In the genomic region with DNA sequence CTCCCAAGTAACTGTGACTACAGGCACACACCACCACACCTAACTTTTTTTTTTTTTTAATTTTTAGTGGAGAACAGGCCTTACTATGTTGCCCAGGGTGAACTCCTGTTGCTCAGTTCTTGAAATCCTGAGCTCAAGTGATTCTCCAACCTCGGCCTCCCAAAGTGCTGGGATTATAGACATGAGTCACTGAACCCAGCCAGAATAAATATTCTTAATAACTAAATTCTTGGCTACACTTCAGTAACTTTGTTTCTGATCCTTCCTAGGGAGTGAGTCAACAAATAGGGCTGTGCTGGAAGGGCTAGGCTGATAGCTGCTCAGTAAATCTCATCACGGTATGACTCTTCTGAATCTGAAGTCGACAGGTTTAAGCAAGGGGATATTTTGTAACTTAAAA, we compare ENCODE assay signal across 12 cellular contexts. TPM values are rescaled to one million over a fixed set of nuclear protein-coding genes. Genes with fewer than 3 reads are reported as not detected.
DNase-seq lines count a peak whose midpoint lies in the region; ATAC-seq and TF ChIP-seq lines count a peak whose summit lies in the region.
"Had no signal": no experiment of that assay in that cellular context is flagged by ENCODE, and none has a peak within 500 bp of the region (broad histone marks: within the 10 kb centered on the region; RNA-seq: fewer than 3 reads in every experiment).

No MANE protein-coding gene starts in this region.

- no peaks in the 10 kb centered on the region for H3K9me3 Mint-ChIP-seq in activated CD4-positive, alpha-beta T cell treated with anti-CD3 and anti-CD28 coated beads, Interleukin-2, amount 10 ng/mL, durations not matched to agents 7 days and 5 days
- H3K9me3 Mint-ChIP-seq: activated CD4-positive, alpha-beta T cell treated with anti-CD3 and anti-CD28 coated beads, Interleukin-2, amount 10 ng/mL, durations not matched to agents 24 days and 14 days had no signal

- H3K36me3 ChIP-seq in RWPE2 (ENCODE audit: low read depth) (no peaks in the 10 kb centered on the region), fibroblast of lung (ENCODE audit: control insufficient read depth, insufficient read depth, low read length) (no peaks in the 10 kb centered on the region)
- H3K36me3 ChIP-seq: heart left ventricle had no signal

- POLR2A ChIA-PET in activated CD4-positive, alpha-beta T cell treated with anti-CD3 and anti-CD28 coated beads, Interleukin-2, amount 10 ng/mL, durations not matched to agents 7 days and 5 days (lab: Charles Lee), result interaction anchor here (0.5 kb wide), 1 partner anchor 15 kb away, joined by 4 read pairs; no protein-coding TSS in a partner anchor

- no peak overlapping the region for H3K4me2 ChIP-seq in fibroblast of lung (ENCODE audit: extremely low read depth, insufficient read depth, low read length)

- H3K4me3 ChIP-seq in RWPE2 (ENCODE audit: severe bottlenecking), result no peak overlapping the region
- no peak overlapping the region for H3K4me3 ChIP-seq in fibroblast of lung (replicated peaks in 1 of 4; ENCODE audit: control extremely low read depth in 1 of 4, insufficient read depth in 1 of 4, low read depth in 3 of 4, low read length in 4 of 4)
- H3K4me3 ChIP-seq in retinal pigment epithelial cell (ENCODE audit: low read length), result no peak overlapping the region
- H3K4me3 ChIP-seq: heart left ventricle had no signal

- CTCF ChIA-PET in activated CD4-positive, alpha-beta T cell treated with anti-CD3 and anti-CD28 coated beads, Interleukin-2, amount 10 ng/mL, durations not matched to agents 7 days and 5 days (lab: Charles Lee), result no interaction called here

- H3K27ac Mint-ChIP-seq in activated CD4-positive, alpha-beta T cell treated with anti-CD3 and anti-CD28 coated beads, Interleukin-2, amount 10 ng/mL, durations not matched to agents 7 days and 5 days, result no peak overlapping the region
- H3K27ac Mint-ChIP-seq: activated CD4-positive, alpha-beta T cell treated with anti-CD3 and anti-CD28 coated beads, Interleukin-2, amount 10 ng/mL, durations not matched to agents 24 days and 14 days; activated naive CD8-positive, alpha-beta T cell had no signal

- peak; percentile 100 for ATAC-seq in RWPE2 (ENCODE audit: low read depth)

- H3K4me1 ChIP-seq in RWPE2 (ENCODE audit: insufficient read depth, poor library complexity, severe bottlenecking), result peaks cover 8% of the 10 kb centered on the region
- peaks cover 6% of the 10 kb centered on the region for H3K4me1 ChIP-seq in fibroblast of lung (ENCODE audit: control insufficient read depth, extremely low read depth, insufficient read depth, low read length)

- H3K9me3 ChIP-seq in RWPE2 (ENCODE audit: severe bottlenecking), result no peaks in the 10 kb centered on the region
- no peaks in the 10 kb centered on the region for H3K9me3 ChIP-seq in fibroblast of lung (ENCODE audit: control insufficient read depth, insufficient read depth, low read depth, low read length)
- H3K9me3 ChIP-seq: heart left ventricle had no signal

- H3K36me3 Mint-ChIP-seq in activated CD4-positive, alpha-beta T cell treated with anti-CD3 and anti-CD28 coated beads, Interleukin-2, amount 10 ng/mL, durations not matched to agents 7 days and 5 days (ENCODE audit: low read depth), result no peaks in the 10 kb centered on the region
- H3K36me3 Mint-ChIP-seq: activated naive CD8-positive, alpha-beta T cell had no signal

- H3K9ac ChIP-seq in fibroblast of lung (ENCODE audit: insufficient read depth, low read length), result no peak overlapping the region

- H3K4me3 Mint-ChIP-seq in activated CD4-positive, alpha-beta T cell treated with anti-CD3 and anti-CD28 coated beads, Interleukin-2, amount 10 ng/mL, durations not matched to agents 7 days and 5 days, result no peak overlapping the region
- H3K4me3 Mint-ChIP-seq: activated CD4-positive, alpha-beta T cell treated with anti-CD3 and anti-CD28 coated beads, Interleukin-2, amount 10 ng/mL, durations not matched to agents 24 days and 14 days; activated naive CD8-positive, alpha-beta T cell had no signal

- TF ChIP-seq CTCF in RWPE2 (IDR thresholded peaks at IDR 0.05; ENCODE audit: poor library complexity, severe bottlenecking) (no peak), fibroblast of lung (conservative IDR thresholded peaks at IDR 0.05 in 1 of 2, IDR thresholded peaks at IDR 0.05 in 1 of 2; ENCODE audit: low read depth in 1 of 2, low read length in 2 of 2) (no peak), retinal pigment epithelial cell (conservative IDR thresholded peaks at IDR 0.05; ENCODE audit: low read depth, low read length) (no peak)

- peaks cover 4% of the 10 kb centered on the region for H3K27me3 Mint-ChIP-seq in activated CD4-positive, alpha-beta T cell treated with anti-CD3 and anti-CD28 coated beads, Interleukin-2, amount 10 ng/mL, durations not matched to agents 7 days and 5 days

- in situ Hi-C loops in G401 (cut with HindIII; ENCODE audit: low sequenced_read_pairs), result no loop called here

- no peak overlapping the region for H2AFZ ChIP-seq in fibroblast of lung (ENCODE audit: low read length)

- H3K4me1 Mint-ChIP-seq in activated CD4-positive, alpha-beta T cell treated with anti-CD3 and anti-CD28 coated beads, Interleukin-2, amount 10 ng/mL, durations not matched to agents 7 days and 5 days, result no peaks in the 10 kb centered on the region
- H3K4me1 Mint-ChIP-seq: activated CD4-positive, alpha-beta T cell treated with anti-CD3 and anti-CD28 coated beads, Interleukin-2, amount 10 ng/mL, durations not matched to agents 24 days and 14 days had no signal

- no peaks in the 10 kb centered on the region for H4K20me1 ChIP-seq in fibroblast of lung (ENCODE audit: control insufficient read depth, extremely low read depth, insufficient read depth, low read length)

- H3K27me3 ChIP-seq in RWPE2 (ENCODE audit: insufficient read depth, poor library complexity, severe bottlenecking) (no peaks in the 10 kb centered on the region), fibroblast of lung (ENCODE audit: control insufficient read depth, insufficient read depth, low read length) (no peaks in the 10 kb centered on the region)
- H3K27me3 ChIP-seq: heart left ventricle had no signal

- H3K27ac ChIP-seq in RWPE2 (ENCODE audit: poor library complexity, severe bottlenecking) (peak overlapping the region; percentile 55), fibroblast of lung (ENCODE audit: insufficient read depth, low read length) (peak overlapping the region; percentile 37)
- H3K27ac ChIP-seq: heart left ventricle had no signal

- DNase-seq in EH (ENCODE audit: low read depth), result peak; percentile 95
- DNase-seq in RWPE2 (ENCODE audit: low spot score), result peak; percentile 37
- DNase-seq in fibroblast of lung (ENCODE audit: low read depth in 2 of 2), result peak; percentile 89 to 95
- DNase-seq in retinal pigment epithelial cell (ENCODE audit: low read depth), result peak; percentile 90
- no peak for DNase-seq in stimulated activated CD4-positive, alpha-beta T cell treated with anti-CD3 and anti-CD28 coated beads, Interleukin-2, amount 100 ng/mL, for 48 hours
- no peak for DNase-seq in SIG-M5 treated with dmso at 0.1 percent for 504 hours (lab: John Stamatoyannopoulos, UW; ENCODE audit: unreplicated experiment)
- no peak for DNase-seq in G401 (ENCODE audit: low spot score)
- no peak for DNase-seq in activated CD4-positive, alpha-beta T cell treated with anti-CD3 and anti-CD28 coated beads, Interleukin-2, amount 10 ng/mL, durations not matched to agents 7 days and 5 days
- DNase-seq: activated CD4-positive, alpha-beta T cell treated with anti-CD3 and anti-CD28 coated beads, Interleukin-2, amount 10 ng/mL, durations not matched to agents 24 days and 14 days; heart left ventricle; SHP77 treated with DMSO at 0.1 percent for 48 hours had no signal

- no peaks in the 10 kb centered on the region for H3K79me2 ChIP-seq in fibroblast of lung (ENCODE audit: control insufficient read depth, insufficient read depth, low read length)

RNA-seq across cellular contexts. Expression of a gene that starts 56.6 kb away (rescaled TPM):
- total RNA-seq in fibroblast of lung, result 4.6 and 20.5 TPM in 2 replicates
- polyA plus RNA-seq in fibroblast of lung, result 21.6 and 24.2 TPM in 2 replicates
- polyA plus RNA-seq in fibroblast of lung (2012), result 13.8 and 16.8 TPM in 2 replicates
- polyA minus RNA-seq in fibroblast of lung (ENCODE audit: low replicate concordance), result 5.4 and 8.2 TPM in 2 replicates
- 56.7 and 102 TPM in 2 replicates for total RNA-seq in G401 (2014; rRNA removed; shearing (Covaris generic))
- not detected for total RNA-seq in activated CD4-positive, alpha-beta T cell treated with anti-CD3 and anti-CD28 coated beads, Interleukin-2, amount 10 ng/mL, durations not matched to agents 7 days and 5 days
- total RNA-seq: activated CD4-positive, alpha-beta T cell treated with anti-CD3 and anti-CD28 coated beads, Interleukin-2, amount 10 ng/mL, durations not matched to agents 24 days and 14 days had no signal

Comparison
In these comparisons a context has a peak if more than half of its experiments do, and no peak if none do; other contexts are left out.
1. DNase-seq: peak in EH (single experiment), RWPE2 (single experiment), fibroblast of lung (2 of 2) and retinal pigment epithelial cell (single experiment); none in stimulated activated CD4-positive, alpha-beta T cell treated with anti-CD3 and anti-CD28 coated beads, Interleukin-2, amount 100 ng/mL, for 48 hours (0 of 2), SIG-M5 treated with dmso at 0.1 percent for 504 hours (single experiment), G401 (single experiment) and activated CD4-positive, alpha-beta T cell treated with anti-CD3 and anti-CD28 coated beads, Interleukin-2, amount 10 ng/mL, durations not matched to agents 7 days and 5 days (single experiment).